10 cellular contexts compared by ENCODE assay signal in genomic region chr13:39565036-39565949, GRCh38. TPM values are rescaled to one million over a fixed set of nuclear protein-coding genes. Genes with fewer than 3 reads are reported as not detected.
DNase-seq lines count a peak whose midpoint lies in the region; ATAC-seq, FAIRE-seq and TF ChIP-seq lines count a peak whose summit lies in the region.
"Had no signal": no experiment of that assay in that cellular context is flagged by ENCODE, and none has a peak within 500 bp of the region (broad histone marks: within the 10 kb centered on the region; RNA-seq: fewer than 3 reads in every experiment).

No MANE protein-coding gene starts in this region.

- H4K8ac ChIP-seq in H1 (ENCODE audit: extremely low read depth, insufficient read depth, low read length): no peak overlapping the region

- no peak overlapping the region for H2AK5ac ChIP-seq in H1 (ENCODE audit: low read depth, low read length)

- no peak for TF ChIP-seq RAD21 in H1 (IDR thresholded peaks at IDR 0.05 in 1 of 2, conservative IDR thresholded peaks at IDR 0.05 in 1 of 2; ENCODE audit: low read depth in 2 of 2, low read length in 2 of 2)

- TF ChIP-seq CTCF in AG09319 (IDR thresholded peaks at IDR 0.05; ENCODE audit: low read depth, low read length) (no peak), H1 (IDR thresholded peaks at IDR 0.05; ENCODE audit: control extremely low read depth in 1 of 3, insufficient read depth in 1 of 3, low read depth in 1 of 3, low read length in 3 of 3) (no peak), GM10266 (IDR thresholded peaks at IDR 0.05; ENCODE audit: control insufficient read depth, insufficient read depth, low read depth, missing control alignments) (no peak)

- no peaks in the 10 kb centered on the region for H3K79me2 ChIP-seq in H1 (ENCODE audit: control insufficient read depth in 1 of 2, insufficient read depth in 2 of 2, low read length in 2 of 2)

- CTCF ChIA-PET in H1 (lab: Charles Lee; ENCODE audit: partially characterized antibody): interaction anchor here (0.7 to 1.0 kb wide), 4 partner anchors 72 to 213 kb away, joined by 3 to 4 read pairs (median 4); no protein-coding TSS in a partner anchor

- 23% methylated on average over 6 of the region's 6 CpGs; no CpG with 5 or more reads in 1 of the 2 experiments for WGBS in H1 (ENCODE audit: extremely low coverage in 1 of 2, insufficient coverage in 1 of 2, insufficient read length in 1 of 2, insufficient replicate concordance in 2 of 2, low coverage in 1 of 2, low lambda C conversion rate in 2 of 2, missing lambda C conversion rate in 1 of 2), 2 experiments

- no peaks in the 10 kb centered on the region for H3K9me3 ChIP-seq in H1 (ENCODE audit: insufficient read depth in 2 of 2, low read depth in 1 of 2, low read length in 1 of 2)

- H3K4ac ChIP-seq in H1 (replicated peaks; ENCODE audit: insufficient read length, low read depth, low read length): no peak overlapping the region

- H3K23me2 ChIP-seq in H1 (ENCODE audit: low read depth, low read length): no peaks in the 10 kb centered on the region; the same call in 1 of the 2 replicates

- no peak overlapping the region for H2AFZ ChIP-seq in H1 (ENCODE audit: low read length)

- no peak overlapping the region for H2BK15ac ChIP-seq in H1 (ENCODE audit: low read length)

- no peak overlapping the region for H3K56ac ChIP-seq in H1 (replicated peaks; ENCODE audit: insufficient read length, low read depth, low read length)

- no peak overlapping the region for H4K91ac ChIP-seq in H1 (replicated peaks; ENCODE audit: insufficient read length, low read length)

- no peak overlapping the region for H4K5ac ChIP-seq in H1 (ENCODE audit: insufficient read length, low read depth, low read length)

- TF ChIP-seq EP300 in H1 (IDR thresholded peaks at IDR 0.05; ENCODE audit: borderline replicate concordance in 1 of 2, low read depth in 2 of 2, low read length in 2 of 2): no peak

- peak overlapping the region; percentile 26 to 60 for H3K4me2 ChIP-seq in H1 (ENCODE audit: insufficient read depth in 1 of 2, low read depth in 2 of 2, low read length in 2 of 2)

- H2BK20ac ChIP-seq in H1 (ENCODE audit: low read length): no peak overlapping the region; the same call in 1 of the 2 replicates

- H3K4me3 ChIP-seq in H1 (ENCODE audit: extremely low read depth in 1 of 4, insufficient read depth in 2 of 4, low read depth in 3 of 4, low read length in 4 of 4): peak overlapping the region in 1 of 4 experiments; percentile 26; a peak in 2 of 8 replicates

- POLR2A ChIA-PET in H1 (lab: Charles Lee; ENCODE audit: partially characterized antibody): interaction anchor here (0.7 kb wide), 2 partner anchors 15 to 26 kb away, joined by 3 read pairs; no protein-coding TSS in a partner anchor

- no peak overlapping the region for H3K18ac ChIP-seq in H1 (ENCODE audit: extremely low read depth, low read length)

- ATAC-seq in left colon (no peak), HG03108 (IDR thresholded peaks at IDR 0.05; ENCODE audit: unreplicated experiment) (no peak)
- ATAC-seq: activated CD4-positive, alpha-beta T cell treated with anti-CD3 and anti-CD28 coated beads for 36 hours had no signal

- no peak overlapping the region for H3K9ac ChIP-seq in H1 (replicated peaks in 1 of 4; ENCODE audit: extremely low read depth in 1 of 4, low read depth in 3 of 4, low read length in 3 of 4)

- no peaks in the 10 kb centered on the region for H3K79me1 ChIP-seq in H1 (ENCODE audit: low read depth, low read length)

- no peak overlapping the region for H2BK5ac ChIP-seq in H1 (ENCODE audit: low read depth, low read length)

- no peak for TF ChIP-seq POLR2A in H1 (IDR thresholded peaks at IDR 0.05; ENCODE audit: control extremely low read depth in 1 of 2, low read depth in 2 of 2, low read length in 2 of 2)

- H3K4me1 ChIP-seq in H1 (replicated peaks in 1 of 4; ENCODE audit: control insufficient read depth in 3 of 4, insufficient read depth in 4 of 4, low read length in 3 of 4): peaks cover 0 to 9% (median 8%) of the 10 kb centered on the region in 4 experiments; a peak in 5 of 7 replicates

- peak; percentile 95 for FAIRE-seq in H1 (lab: Jason Lieb, UNC)
- FAIRE-seq: D721Med had no signal

- H3K36me3 ChIP-seq in H1 (ENCODE audit: control insufficient read depth in 2 of 4, insufficient read depth in 4 of 4, low read length in 3 of 4): no peaks in the 10 kb centered on the region

- no peaks in the 10 kb centered on the region for H3K27me3 ChIP-seq in H1 (replicated peaks in 1 of 4; ENCODE audit: control insufficient read depth in 3 of 4, extremely low read depth in 1 of 4, insufficient read depth in 3 of 4, low read length in 3 of 4)

- H3K27ac ChIP-seq in H1 (ENCODE audit: low read depth, low read length): no peak overlapping the region

- H3K23ac ChIP-seq in H1 (ENCODE audit: insufficient read length): no peak overlapping the region

- intact Hi-C loops in left colon (cut with DNase I, micrococcal nuclease): no loop called here

- DNase-seq in AG09319 (ENCODE audit: extremely low read depth, low read depth): peak; percentile 46
- DNase-seq in NCI-H226: peak; percentile 96
- DNase-seq in H1 (ENCODE audit: low read depth in 1 of 2, low spot score in 2 of 2): peak in 1 of 2 experiments; percentile 31
- DNase-seq in medulla oblongata (ENCODE audit: extremely low spot score): peak; percentile 20
- DNase-seq in GM10266 (ENCODE audit: extremely low spot score): no peak
- DNase-seq in cerebellar cortex (ENCODE audit: low spot score): no peak
- no peak for DNase-seq in left colon
- DNase-seq: activated CD4-positive, alpha-beta T cell treated with anti-CD3 and anti-CD28 coated beads for 36 hours had no signal

- H2BK120ac ChIP-seq in H1 (replicated peaks; ENCODE audit: low read depth, low read length): no peak overlapping the region

- no peak overlapping the region; the same call in 1 of the 2 replicates for H2BK12ac ChIP-seq in H1 (ENCODE audit: low read depth, low read length)

- H4K20me1 ChIP-seq in H1 (replicated peaks in 1 of 2; ENCODE audit: control insufficient read depth in 1 of 2, insufficient read depth in 2 of 2, low read length in 2 of 2): no peaks in the 10 kb centered on the region

- H3K14ac ChIP-seq in H1 (ENCODE audit: insufficient read length): no peak overlapping the region

TF ChIP-seq in H1, 55 proteins besides CTCF, POLR2A, EP300 and RAD21 (continues in another document):
- TF ChIP-seq ATF2 (IDR thresholded peaks at IDR 0.05; ENCODE audit: low read length): 0 out of 2 replicates have a peak, but pooled peaks have one; percentile 53
- TF ChIP-seq HDAC2 (IDR thresholded peaks at IDR 0.05; ENCODE audit: borderline replicate concordance in 1 of 2, low read depth in 2 of 2, low read length in 2 of 2): peak in 1 of 2 experiments; percentile 84; a peak in 1 of 4 replicates
- TF ChIP-seq SP4 (IDR thresholded peaks at IDR 0.05; ENCODE audit: low read length): no peak
- TF ChIP-seq CEBPB (IDR thresholded peaks at IDR 0.05; ENCODE audit: low read depth, low read length): peak; percentile 68
- TF ChIP-seq NANOG (IDR thresholded peaks at IDR 0.05; ENCODE audit: insufficient read depth, low read depth, low read length, poor library complexity, severe bottlenecking): peak; percentile 38
- peak; percentile 89 for TF ChIP-seq JUN (IDR thresholded peaks at IDR 0.05; ENCODE audit: low read depth, low read length)
- TF ChIP-seq RFX5 (IDR thresholded peaks at IDR 0.05; ENCODE audit: borderline replicate concordance, low read depth, low read length): no peak
- no peak for TF ChIP-seq TAF1 (IDR thresholded peaks at IDR 0.05; ENCODE audit: low read depth, low read length)
- TF ChIP-seq MAX (IDR thresholded peaks at IDR 0.05): no peak
- TF ChIP-seq BCL11A (IDR thresholded peaks at IDR 0.05; ENCODE audit: low read depth in 2 of 2, low read length in 2 of 2): peak in 1 of 2 experiments; percentile 6
- peak; percentile 95 for TF ChIP-seq JUND (IDR thresholded peaks at IDR 0.05; ENCODE audit: low read length)
- no peak for TF ChIP-seq NRF1 (IDR thresholded peaks at IDR 0.05; ENCODE audit: low read depth, low read length)
- TF ChIP-seq POU5F1 (IDR thresholded peaks at IDR 0.05; ENCODE audit: low read depth, low read length): 0 out of 2 replicates have a peak, but pooled peaks have one; percentile 69
- no peak for TF ChIP-seq CHD1 (IDR thresholded peaks at IDR 0.05; ENCODE audit: low read depth, low read length)
- peak; percentile 7; the same call in 1 of the 2 replicates for TF ChIP-seq BACH1 (IDR thresholded peaks at IDR 0.05; ENCODE audit: low read length)
- TF ChIP-seq MAFK (IDR thresholded peaks at IDR 0.05; ENCODE audit: low read depth, low read length): 0 out of 2 replicates have a peak, but pooled peaks have one; percentile 3

RNA-seq across cellular contexts. Expression of gene LHFPL6, which starts 37.7 kb away (rescaled TPM):
- 15.5 and 17.0 TPM in 2 replicates for total RNA-seq in H1 (2021; fragmentation: NEBNext Ultra II Directional; extraction: Animal tissue kit (Norgen Biotek cat#: 25700))
- 7.6 and 7.9 TPM in 2 replicates for polyA plus RNA-seq in H1 (2011; rRNA removed)
- 13.1 TPM for polyA plus RNA-seq in H1 (2011; cell fraction: cytosol; rRNA removed)
- 4.7 TPM for polyA plus RNA-seq in H1 (2011; cell fraction: nucleus; rRNA removed)
- 8.0 to 16.5 TPM (median 12.7 TPM) in 4 replicates for polyA plus RNA-seq in H1 (2012, experiment 1 of 2)
- polyA plus RNA-seq in H1 (2012, experiment 2 of 2): 1.7 TPM
- 7.0 TPM for polyA plus RNA-seq in H1 (2013, experiment 1 of 2)
- polyA plus RNA-seq in H1 (2013, experiment 2 of 2): 9.1 TPM
- polyA minus RNA-seq in H1 (2011; rRNA and poly(A)+ RNA removed): 10.3 and 10.5 TPM in 2 replicates
- 5.7 TPM for polyA minus RNA-seq in H1 (2011; cell fraction: cytosol; rRNA and poly(A)+ RNA removed)
- polyA minus RNA-seq in H1 (2011; cell fraction: nucleus; rRNA and poly(A)+ RNA removed): 12.0 TPM
- 10 to 100 TPM in 1 of 2 donors, 1 to 10 TPM in 1; 7.0 to 11.8 TPM for total RNA-seq in left colon

Comparison
In these comparisons a context has a peak if more than half of its experiments do, and no peak if none do; other contexts are left out.
1. DNase-seq: peak in AG09319 (single experiment), NCI-H226 (single experiment) and medulla oblongata (single experiment); none in GM10266 (single experiment), cerebellar cortex (single experiment) and left colon (0 of 2).